Comparison of ENCODE assay signal across 8 cellular contexts in the genomic region with DNA sequence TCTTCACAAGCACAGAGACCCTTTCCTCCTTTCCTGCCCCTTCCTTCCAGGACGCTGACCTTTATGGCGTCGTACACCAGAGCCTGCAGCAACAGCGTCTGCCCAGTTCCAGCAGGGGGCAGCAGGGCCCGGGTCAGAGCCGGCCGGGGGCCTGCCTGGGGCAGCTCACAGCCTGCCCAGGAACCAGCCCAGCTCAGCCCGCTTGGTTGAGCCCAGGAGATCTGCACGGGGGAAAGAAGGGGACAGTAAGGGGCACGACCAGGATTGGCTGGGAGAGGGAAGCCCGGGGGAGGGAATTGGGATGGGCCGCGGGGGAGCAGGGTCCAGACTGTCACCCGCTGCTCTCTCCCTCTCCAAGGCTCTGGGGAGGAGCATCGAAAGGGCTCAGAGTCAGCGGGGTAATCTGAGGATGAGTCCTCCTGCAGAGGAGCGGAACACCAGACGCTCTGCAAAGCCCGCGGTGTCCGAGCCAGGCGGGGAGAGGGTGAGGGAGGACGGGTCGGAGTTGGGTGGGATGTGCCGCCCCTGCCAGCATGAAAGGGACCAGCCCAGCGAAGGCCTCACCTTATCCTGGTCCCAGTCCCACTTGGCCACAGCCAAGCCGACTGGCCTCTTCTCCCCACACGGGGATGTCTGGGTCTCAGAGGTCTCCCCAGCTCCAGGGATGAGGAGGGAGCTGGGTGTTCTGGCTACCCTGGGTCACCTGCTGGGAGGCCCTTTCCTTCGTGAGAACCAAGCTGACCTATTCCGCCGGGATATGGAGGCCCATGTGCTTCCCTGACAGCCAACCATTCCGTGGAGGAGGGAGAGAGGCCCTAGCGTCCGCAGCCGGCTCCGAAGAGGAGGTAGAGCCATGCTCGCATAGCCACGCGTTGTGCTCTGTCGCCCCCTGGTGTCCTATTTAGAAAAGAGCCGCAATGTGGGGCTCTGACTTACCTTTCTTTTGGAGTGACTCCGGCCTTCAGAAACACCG. TPM values are rescaled to one million over a fixed set of nuclear protein-coding genes. Genes with fewer than 3 reads are reported as not detected.
DNase-seq lines count a peak whose midpoint lies in the region; ATAC-seq, FAIRE-seq and TF ChIP-seq lines count a peak whose summit lies in the region.

No MANE protein-coding gene starts in this region.

- TF ChIP-seq POLR2A in A549 (IDR thresholded peaks at IDR 0.05; ENCODE audit: low read length) = no peak

- H3K36me3 ChIP-seq in KMS-11 (ENCODE audit: insufficient read depth) (no peaks in the 10 kb centered on the region), muscle layer of colon (ENCODE audit: insufficient read depth, low read length) (no peaks in the 10 kb centered on the region)

- TF ChIP-seq CTCF in A549 (IDR thresholded peaks at IDR 0.05) (peak; percentile 93), KMS-11 (conservative IDR thresholded peaks at IDR 0.05; ENCODE audit: low read depth, low read length) (peak; percentile 78)

- H3K9ac ChIP-seq in KMS-11 (peak overlapping the region; percentile 87), muscle layer of colon (ENCODE audit: low read length) (no peak overlapping the region)

- TF ChIP-seq EP300 in A549 (IDR thresholded peaks at IDR 0.05) = no peak

- H3K9me3 ChIP-seq in A549 (no peaks in the 10 kb centered on the region), muscle layer of colon (ENCODE audit: low read length) (no peaks in the 10 kb centered on the region)

- FAIRE-seq in A549 (lab: Jason Lieb, UNC) = peak; percentile 18

- H3K4me2 ChIP-seq in A549 = peak overlapping the region; percentile 78
- H3K4me2 ChIP-seq in KMS-11 = peak overlapping the region; percentile 78

- H2AFZ ChIP-seq in KMS-11 (ENCODE audit: low read depth) = peak overlapping the region; percentile 98

- peaks cover 12% of the 10 kb centered on the region; the same call in 2 of the 3 replicates for H3K4me1 ChIP-seq in A549
- H3K4me1 ChIP-seq in KMS-11 (ENCODE audit: low read depth, poor library complexity, severe bottlenecking) = peaks cover 5% of the 10 kb centered on the region
- peaks cover 14% of the 10 kb centered on the region for H3K4me1 ChIP-seq in muscle layer of colon (ENCODE audit: insufficient read depth, low read length)

- H3K27ac ChIP-seq in A549 = peak overlapping the region; percentile 63 to 77
- H3K27ac ChIP-seq in KMS-11 = peak overlapping the region; percentile 73
- H3K27ac ChIP-seq in muscle layer of colon (ENCODE audit: low read depth, low read length) = no peak overlapping the region

- no peaks in the 10 kb centered on the region for H4K20me1 ChIP-seq in KMS-11 (ENCODE audit: insufficient read depth)

- H3K27me3 ChIP-seq in KMS-11 (ENCODE audit: insufficient read depth, low read depth) (peaks cover 4% of the 10 kb centered on the region; the same call in 1 of the 2 replicates), muscle layer of colon (ENCODE audit: control insufficient read depth in 1 of 2, insufficient read depth in 2 of 2, low read length in 2 of 2) (peaks cover 0 to under 1% of the 10 kb centered on the region in 2 donors)

- CTCF ChIA-PET in A549 (lab: Yijun Ruan, JAX) = interaction anchor here (0.6 to 42.0 kb wide), 42 partner anchors 7 to 784 kb away, joined by 3 to 772 read pairs (median 6); partner anchors contain the start of genes CLPX, HACD3, IGDCC3 and RNU5B-1

- peak; percentile 93 to 97 for TF ChIP-seq RAD21 in A549 (conservative IDR thresholded peaks at IDR 0.05 in 1 of 2, IDR thresholded peaks at IDR 0.05 in 1 of 2)

- ATAC-seq in A549 = peak; percentile 85 to 94
- peak; percentile 63 for ATAC-seq in GM18868 (IDR thresholded peaks at IDR 0.05; ENCODE audit: unreplicated experiment)
- ATAC-seq in esophagus mucosa = peak; percentile 92

- H3K79me2 ChIP-seq in KMS-11 (ENCODE audit: insufficient read depth, low read depth) = no peaks in the 10 kb centered on the region

- DNase-seq in A549 (ENCODE audit: low read depth in 1 of 2, low spot score in 1 of 2) = peak; percentile 89 to 94
- DNase-seq in activated T-cell treated with anti-CD3 and anti-CD28 coated beads, Interleukin-2, amount 50 U/mL, for 48 hours = peak; percentile 90
- peak; percentile 59 to 69 for DNase-seq in stimulated activated CD8-positive, alpha-beta memory T cell treated with anti-CD3 and anti-CD28 coated beads, Interleukin-7, amount 100 ng/mL, for 1 hour (ENCODE audit: low read depth in 2 of 2)

- 27% methylated on average over 39 of the region's 43 CpGs for WGBS in A549 (ENCODE audit: missing lambda C conversion rate)

- H3K4me3 ChIP-seq in A549 (peak overlapping the region; percentile 31), KMS-11 (IDR thresholded peaks at IDR 0.05; ENCODE audit: insufficient read depth, low read depth, low read length) (no peak overlapping the region), muscle layer of colon (ENCODE audit: low read depth in 1 of 2, low read length in 2 of 2) (peak overlapping the region; percentile 17 to 47)

- POLR2A ChIA-PET in A549 (lab: Yijun Ruan, JAX) = interaction anchor here (0.8 to 1.5 kb wide), 3 partner anchors 66 to 485 kb away, joined by 3 to 6 read pairs (median 4); partner anchors contain the start of gene RNU5B-1

TF ChIP-seq in A549, 52 proteins besides CTCF, POLR2A, EP300 and RAD21 (continues in another document):
- TF ChIP-seq MYC (IDR thresholded peaks at IDR 0.05; ENCODE audit: borderline replicate concordance, low read length) (peak; percentile 87), CEBPB (IDR thresholded peaks at IDR 0.05) (no peak), JUN (IDR thresholded peaks at IDR 0.05) (peak in 1 of 2 experiments; percentile 43; a peak in 1 of 5 replicates), E2F6 (IDR thresholded peaks at IDR 0.05; ENCODE audit: borderline replicate concordance, low read depth) (peak; percentile 58; the same call in 1 of the 2 replicates)
- TF ChIP-seq, protein P1, sequence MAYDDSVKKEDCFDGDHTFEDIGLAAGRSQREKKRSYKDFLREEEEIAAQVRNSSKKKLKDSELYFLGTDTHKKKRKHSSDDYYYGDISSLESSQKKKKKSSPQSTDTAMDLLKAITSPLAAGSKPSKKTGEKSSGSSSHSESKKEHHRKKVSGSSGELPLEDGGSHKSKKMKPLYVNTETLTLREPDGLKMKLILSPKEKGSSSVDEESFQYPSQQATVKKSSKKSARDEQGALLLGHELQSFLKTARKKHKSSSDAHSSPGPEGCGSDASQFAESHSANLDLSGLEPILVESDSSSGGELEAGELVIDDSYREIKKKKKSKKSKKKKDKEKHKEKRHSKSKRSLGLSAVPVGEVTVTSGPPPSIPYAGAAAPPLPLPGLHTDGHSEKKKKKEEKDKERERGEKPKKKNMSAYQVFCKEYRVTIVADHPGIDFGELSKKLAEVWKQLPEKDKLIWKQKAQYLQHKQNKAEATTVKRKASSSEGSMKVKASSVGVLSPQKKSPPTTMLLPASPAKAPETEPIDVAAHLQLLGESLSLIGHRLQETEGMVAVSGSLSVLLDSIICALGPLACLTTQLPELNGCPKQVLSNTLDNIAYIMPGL (CRISPR knock-in tag; IDR thresholded peaks at IDR 0.05; ENCODE audit: borderline replicate concordance) = 0 out of 2 replicates have a peak, but pooled peaks have one; percentile 21

TF ChIP-seq in PFSK-1, 5 proteins besides CTCF, POLR2A, EP300 and RAD21:
- TF ChIP-seq, protein P2, sequence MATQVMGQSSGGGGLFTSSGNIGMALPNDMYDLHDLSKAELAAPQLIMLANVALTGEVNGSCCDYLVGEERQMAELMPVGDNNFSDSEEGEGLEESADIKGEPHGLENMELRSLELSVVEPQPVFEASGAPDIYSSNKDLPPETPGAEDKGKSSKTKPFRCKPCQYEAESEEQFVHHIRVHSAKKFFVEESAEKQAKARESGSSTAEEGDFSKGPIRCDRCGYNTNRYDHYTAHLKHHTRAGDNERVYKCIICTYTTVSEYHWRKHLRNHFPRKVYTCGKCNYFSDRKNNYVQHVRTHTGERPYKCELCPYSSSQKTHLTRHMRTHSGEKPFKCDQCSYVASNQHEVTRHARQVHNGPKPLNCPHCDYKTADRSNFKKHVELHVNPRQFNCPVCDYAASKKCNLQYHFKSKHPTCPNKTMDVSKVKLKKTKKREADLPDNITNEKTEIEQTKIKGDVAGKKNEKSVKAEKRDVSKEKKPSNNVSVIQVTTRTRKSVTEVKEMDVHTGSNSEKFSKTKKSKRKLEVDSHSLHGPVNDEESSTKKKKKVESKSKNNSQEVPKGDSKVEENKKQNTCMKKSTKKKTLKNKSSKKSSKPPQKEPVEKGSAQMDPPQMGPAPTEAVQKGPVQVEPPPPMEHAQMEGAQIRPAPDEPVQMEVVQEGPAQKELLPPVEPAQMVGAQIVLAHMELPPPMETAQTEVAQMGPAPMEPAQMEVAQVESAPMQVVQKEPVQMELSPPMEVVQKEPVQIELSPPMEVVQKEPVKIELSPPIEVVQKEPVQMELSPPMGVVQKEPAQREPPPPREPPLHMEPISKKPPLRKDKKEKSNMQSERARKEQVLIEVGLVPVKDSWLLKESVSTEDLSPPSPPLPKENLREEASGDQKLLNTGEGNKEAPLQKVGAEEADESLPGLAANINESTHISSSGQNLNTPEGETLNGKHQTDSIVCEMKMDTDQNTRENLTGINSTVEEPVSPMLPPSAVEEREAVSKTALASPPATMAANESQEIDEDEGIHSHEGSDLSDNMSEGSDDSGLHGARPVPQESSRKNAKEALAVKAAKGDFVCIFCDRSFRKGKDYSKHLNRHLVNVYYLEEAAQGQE (IDR thresholded peaks at IDR 0.05; ENCODE audit: insufficient read depth in 1 of 2, low read depth in 2 of 2, low read length in 2 of 2) = no peak
- TF ChIP-seq FOXP2 (optimal IDR thresholded peaks at IDR 0.05; ENCODE audit: borderline replicate concordance, extremely low read depth, extremely low read length, insufficient read depth) = peak; percentile 72
TF ChIP-seq in PFSK-1: peak in this region for 1.

RNA-seq across cellular contexts. Expression of gene IGDCC3, which starts 7.4 kb away (rescaled TPM):
- polyA plus RNA-seq in A549 (2011; rRNA removed) (0.04 TPM in 1 of 2 replicates, not detected in the other), A549 (2017; fragmentation: RNase III; extraction: RNeasy Plus Mini Kit Qiagen cat#74134 plus additional on column Dnase treatment) (0.04 to 0.12 TPM (median 0.11 TPM) in 3 replicates)
- polyA plus RNA-seq in A549 (2012; cell fraction: cytosol; rRNA removed) = 0.04 and 0.09 TPM in 2 replicates
- 0.11 and 0.20 TPM in 2 replicates for polyA plus RNA-seq in A549 (2012; cell fraction: nucleus; rRNA removed)
- not detected in 2 replicates for polyA minus RNA-seq in A549 (2011; rRNA and poly(A)+ RNA removed)
- 0.24 TPM for polyA plus RNA-seq in PFSK-1 (2012; ENCODE audit: insufficient read length, low read depth)
- total RNA-seq in esophagus mucosa = 0.08 TPM

RNA-seq across cellular contexts. Expression of gene IGDCC4, which starts 37.6 kb away (rescaled TPM):
- 5.2 and 5.4 TPM in 2 replicates for polyA plus RNA-seq in A549 (2011; rRNA removed)
- 1.9 and 2.7 TPM in 2 replicates for polyA plus RNA-seq in A549 (2012; cell fraction: cytosol; rRNA removed)
- 8.1 and 9.1 TPM in 2 replicates for polyA plus RNA-seq in A549 (2012; cell fraction: nucleus; rRNA removed)
- polyA plus RNA-seq in A549 (2017; fragmentation: RNase III; extraction: RNeasy Plus Mini Kit Qiagen cat#74134 plus additional on column Dnase treatment) = 3.8 to 4.2 TPM (median 3.9 TPM) in 3 replicates
- polyA minus RNA-seq in A549 (2011; rRNA and poly(A)+ RNA removed) = 5.7 and 9.3 TPM in 2 replicates
- 0.31 TPM for polyA plus RNA-seq in PFSK-1 (2012; ENCODE audit: insufficient read length, low read depth)
- 0.60 TPM for total RNA-seq in esophagus mucosa
